ENCODE assay signal across 9 cellular contexts in genomic region chr4:73019462-73020047, GRCh38. TPM values are rescaled to one million over a fixed set of nuclear protein-coding genes. Genes with fewer than 3 reads are reported as not detected.
A peak's percentile ranks its signal among the peaks of the same experiment; 100 is the strongest.
DNase-seq lines count a peak whose midpoint lies in the region; ATAC-seq and TF ChIP-seq lines count a peak whose summit lies in the region.
"Had no signal": no experiment of that assay in that cellular context is flagged by ENCODE, and none has a peak within 500 bp of the region (broad histone marks: within the 10 kb centered on the region; RNA-seq: fewer than 3 reads in every experiment).

No MANE protein-coding gene starts in this region.

- no peak overlapping the region for H3K4me3 ChIP-seq in PC-9
- no peak overlapping the region for H3K4me3 ChIP-seq in neuronal stem cell (ENCODE audit: low read length in 2 of 2)
- H3K4me3 ChIP-seq: skin epidermis had no signal

- intact Hi-C loops in PC-9 (cut with micrococcal nuclease; ENCODE audit: unreplicated experiment) = loop anchor here (1.0 to 5.0 kb wide), 3 partner anchors 317 to 723 kb away; no protein-coding TSS in a partner anchor

- no peaks in the 10 kb centered on the region for H3K9me3 Mint-ChIP-seq in endothelial cell (ENCODE audit: unreplicated experiment)
- no peaks in the 10 kb centered on the region for H3K9me3 Mint-ChIP-seq in activated T-helper 17 cell treated with anti-CD3 and anti-CD28 coated beads, Interleukin-2, amount 50 U/mL, for 72 hours
- H3K9me3 Mint-ChIP-seq: activated B cell treated with CpG ODN at 0.5 μM for 24 hours had no signal

- no peak overlapping the region for H2BK15ac ChIP-seq in neuronal stem cell (ENCODE audit: low read length)

- no peak overlapping the region for H3K18ac ChIP-seq in neuronal stem cell (ENCODE audit: low read length)

- no peaks in the 10 kb centered on the region for H3F3A ChIP-seq in PC-9 (ENCODE audit: insufficient read depth, low read depth)

- H3K4me3 Mint-ChIP-seq in endothelial cell (ENCODE audit: unreplicated experiment) = no peak overlapping the region
- no peak overlapping the region for H3K4me3 Mint-ChIP-seq in activated T-helper 17 cell treated with anti-CD3 and anti-CD28 coated beads, Interleukin-2, amount 50 U/mL, for 72 hours
- H3K4me3 Mint-ChIP-seq: activated B cell treated with CpG ODN at 0.5 μM for 24 hours had no signal

- H3K27me3 ChIP-seq in PC-9 (ENCODE audit: insufficient read depth, low read depth) (no peaks in the 10 kb centered on the region), neuronal stem cell (ENCODE audit: control insufficient read depth in 3 of 3, insufficient read depth in 3 of 3, low read depth in 1 of 3, low read length in 3 of 3) (no peaks in the 10 kb centered on the region)

- H2AFZ ChIP-seq in PC-9 = no peak overlapping the region
- H2AFZ ChIP-seq in neuronal stem cell (ENCODE audit: low read length) = no peak overlapping the region

- H3K79me2 ChIP-seq in PC-9 (ENCODE audit: low read depth) = no peaks in the 10 kb centered on the region

- no peak overlapping the region for H2BK5ac ChIP-seq in neuronal stem cell (ENCODE audit: low read length)

- H3K23ac ChIP-seq in neuronal stem cell (ENCODE audit: low read depth, low read length, poor library complexity) = no peak overlapping the region

- no peak overlapping the region for H3K9ac ChIP-seq in neuronal stem cell (ENCODE audit: low read depth, low read length, poor library complexity)

- no peaks in the 10 kb centered on the region for H3K27me3 Mint-ChIP-seq in endothelial cell (ENCODE audit: unreplicated experiment)
- no peaks in the 10 kb centered on the region for H3K27me3 Mint-ChIP-seq in activated T-helper 17 cell treated with anti-CD3 and anti-CD28 coated beads, Interleukin-2, amount 50 U/mL, for 72 hours

- no peaks in the 10 kb centered on the region for H3K79me1 ChIP-seq in neuronal stem cell (ENCODE audit: low read depth, low read length)

- H3K9me3 ChIP-seq in PC-9 (ENCODE audit: insufficient read depth, low read depth) (no peaks in the 10 kb centered on the region), neuronal stem cell (replicated peaks in 1 of 2; ENCODE audit: control insufficient read depth in 2 of 2, insufficient read depth in 1 of 2, low read depth in 1 of 2, low read length in 2 of 2) (no peaks in the 10 kb centered on the region)

- no peaks in the 10 kb centered on the region for H3K36me3 Mint-ChIP-seq in endothelial cell (ENCODE audit: low read depth, unreplicated experiment)
- H3K36me3 Mint-ChIP-seq in activated T-helper 17 cell treated with anti-CD3 and anti-CD28 coated beads, Interleukin-2, amount 50 U/mL, for 72 hours (ENCODE audit: low read depth) = no peaks in the 10 kb centered on the region

- no peaks in the 10 kb centered on the region for H3K4me1 Mint-ChIP-seq in endothelial cell (ENCODE audit: unreplicated experiment)
- no peaks in the 10 kb centered on the region for H3K4me1 Mint-ChIP-seq in activated T-helper 17 cell treated with anti-CD3 and anti-CD28 coated beads, Interleukin-2, amount 50 U/mL, for 72 hours

- POLR2A ChIA-PET in PC-9 (lab: Charles Lee; ENCODE audit: unreplicated experiment) = no interaction called here

- peak; percentile 53 for DNase-seq in COR-L47 (lab: John Stamatoyannopoulos, UW)
- DNase-seq in GM20000 (ENCODE audit: low spot score) = peak; percentile 25
- DNase-seq in PC-9 = peak in 1 of 2 experiments; percentile 2
- DNase-seq in endothelial cell (ENCODE audit: low spot score) = peak; percentile 36
- DNase-seq in neuronal stem cell (ENCODE audit: low spot score) = peak; percentile 23
- DNase-seq: activated B cell treated with CpG ODN at 0.5 μM for 24 hours had no signal

- no peak overlapping the region for H3K27ac Mint-ChIP-seq in endothelial cell (ENCODE audit: unreplicated experiment)
- no peak overlapping the region for H3K27ac Mint-ChIP-seq in activated T-helper 17 cell treated with anti-CD3 and anti-CD28 coated beads, Interleukin-2, amount 50 U/mL, for 72 hours
- H3K27ac Mint-ChIP-seq: activated B cell treated with CpG ODN at 0.5 μM for 24 hours had no signal

- no peak overlapping the region for H4K8ac ChIP-seq in neuronal stem cell (ENCODE audit: low read depth, low read length)

- H3K4me1 ChIP-seq in PC-9 (replicated peaks; ENCODE audit: insufficient read depth) = no peaks in the 10 kb centered on the region
- no peaks in the 10 kb centered on the region for H3K4me1 ChIP-seq in neuronal stem cell (ENCODE audit: control insufficient read depth in 2 of 2, insufficient read depth in 1 of 2, low read depth in 1 of 2, low read length in 2 of 2)

- no peak overlapping the region for H4K91ac ChIP-seq in neuronal stem cell (ENCODE audit: low read depth, low read length, poor library complexity)

- CTCF ChIA-PET in PC-9 (lab: Charles Lee) = no interaction called here

- H3K4me2 ChIP-seq in PC-9 = no peak overlapping the region
- H3K4me2 ChIP-seq in neuronal stem cell (ENCODE audit: insufficient read depth, low read length, poor library complexity, severe bottlenecking) = no peak overlapping the region

- H4K20me1 ChIP-seq in PC-9 (ENCODE audit: insufficient read depth) = no peaks in the 10 kb centered on the region

- H3K9me2 ChIP-seq in PC-9 (ENCODE audit: insufficient read depth) = no peaks in the 10 kb centered on the region

- no peak for ATAC-seq in GM21360 (IDR thresholded peaks at IDR 0.05; ENCODE audit: unreplicated experiment)
- no peak for ATAC-seq in activated T-helper 17 cell treated with anti-CD3 and anti-CD28 coated beads, Interleukin-2, amount 50 U/mL, for 72 hours (replicated peaks)

- H2BK120ac ChIP-seq in neuronal stem cell (ENCODE audit: low read depth, low read length) = no peak overlapping the region

- TF ChIP-seq CTCF in GM20000 (IDR thresholded peaks at IDR 0.05; ENCODE audit: extremely low read depth, missing control alignments) (peak; percentile 26), PC-9 (conservative IDR thresholded peaks at IDR 0.05) (peak; percentile 77), endothelial cell (IDR thresholded peaks at IDR 0.05; ENCODE audit: unreplicated experiment) (peak; percentile 90)

- no peak overlapping the region for H2AK5ac ChIP-seq in neuronal stem cell (ENCODE audit: low read depth, low read length)

- no CpG with 5 or more reads among the region's 3 CpGs for WGBS in neuronal stem cell (ENCODE audit: extremely low coverage in 2 of 2, insufficient read length in 2 of 2, insufficient replicate concordance in 1 of 2), 2 donors

- no peak overlapping the region for H2BK12ac ChIP-seq in neuronal stem cell (ENCODE audit: low read length)

- no peak overlapping the region for H3K14ac ChIP-seq in neuronal stem cell (ENCODE audit: low read length)

- no TSS peak for BruUV-seq in PC-9 (replicated peaks; lab: Mats Ljungman, UMichigan)

- H3K4ac ChIP-seq in neuronal stem cell (ENCODE audit: low read length) = no peak overlapping the region

- H3K27ac ChIP-seq in PC-9 (no peak overlapping the region), neuronal stem cell (replicated peaks; ENCODE audit: low read length) (no peak overlapping the region)
- H3K27ac ChIP-seq: skin epidermis had no signal

- no peaks in the 10 kb centered on the region for H3K36me3 ChIP-seq in PC-9 (ENCODE audit: low read depth)
- H3K36me3 ChIP-seq in neuronal stem cell (replicated peaks in 1 of 2; ENCODE audit: control insufficient read depth in 2 of 2, insufficient read depth in 2 of 2, low read length in 2 of 2) = no peaks in the 10 kb centered on the region

RNA-seq across cellular contexts. Expression of gene COX18, which starts 50.0 kb away (rescaled TPM):
- total RNA-seq in PC-9 (2021) (8.0 TPM in 2 replicates), endothelial cell (ENCODE audit: unreplicated experiment) (14.4 TPM)
- 17.7 TPM for polyA plus RNA-seq in neuronal stem cell (2013, experiment 1 of 2)
- 18.1 TPM for polyA plus RNA-seq in neuronal stem cell (2013, experiment 2 of 2)
- total RNA-seq in activated T-helper 17 cell treated with anti-CD3 and anti-CD28 coated beads, Interleukin-2, amount 50 U/mL, for 72 hours = 10 to 100 TPM; 22.2 to 28.3 TPM

Comparison
In these comparisons a context has a peak if more than half of its experiments do, and no peak if none do; other contexts are left out.
1. CTCF ChIP-seq: peak in every context shown above with its lines; median percentile 90 in endothelial cell; 77 in PC-9; 26 in GM20000.